1 cellular context compared by ENCODE assay signal in the genomic region with DNA sequence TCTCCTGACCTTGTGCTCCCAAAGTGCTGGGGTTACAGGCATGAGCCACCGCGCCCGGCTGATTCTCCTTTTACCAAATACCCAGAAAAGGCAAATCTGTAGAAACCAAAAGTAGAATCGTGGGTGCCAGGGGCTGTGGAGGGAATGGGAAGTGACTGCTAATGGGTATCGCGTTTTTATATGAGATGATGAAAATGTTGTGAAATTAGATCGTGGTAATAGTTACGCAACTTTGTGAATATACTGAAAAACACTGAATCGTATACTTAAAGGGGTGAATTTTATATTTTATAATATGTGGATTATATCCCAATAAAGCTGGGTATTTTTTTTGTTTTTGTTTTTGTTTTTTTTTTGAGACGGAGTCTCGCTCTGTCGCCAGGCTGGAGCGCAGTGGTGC.
TF ChIP-seq lines count a peak whose summit lies in the region.

No MANE protein-coding gene starts in this region.

TF ChIP-seq in GM23338, 12 proteins besides CTCF, POLR2A, EP300 and RAD21 (continued from another document):
- TF ChIP-seq, protein P1, sequence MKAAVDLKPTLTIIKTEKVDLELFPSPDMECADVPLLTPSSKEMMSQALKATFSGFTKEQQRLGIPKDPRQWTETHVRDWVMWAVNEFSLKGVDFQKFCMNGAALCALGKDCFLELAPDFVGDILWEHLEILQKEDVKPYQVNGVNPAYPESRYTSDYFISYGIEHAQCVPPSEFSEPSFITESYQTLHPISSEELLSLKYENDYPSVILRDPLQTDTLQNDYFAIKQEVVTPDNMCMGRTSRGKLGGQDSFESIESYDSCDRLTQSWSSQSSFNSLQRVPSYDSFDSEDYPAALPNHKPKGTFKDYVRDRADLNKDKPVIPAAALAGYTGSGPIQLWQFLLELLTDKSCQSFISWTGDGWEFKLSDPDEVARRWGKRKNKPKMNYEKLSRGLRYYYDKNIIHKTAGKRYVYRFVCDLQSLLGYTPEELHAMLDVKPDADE (IDR thresholded peaks at IDR 0.05) = no peak
TF ChIP-seq in GM23338: peak in this region for 0.
